In the genomic region with DNA sequence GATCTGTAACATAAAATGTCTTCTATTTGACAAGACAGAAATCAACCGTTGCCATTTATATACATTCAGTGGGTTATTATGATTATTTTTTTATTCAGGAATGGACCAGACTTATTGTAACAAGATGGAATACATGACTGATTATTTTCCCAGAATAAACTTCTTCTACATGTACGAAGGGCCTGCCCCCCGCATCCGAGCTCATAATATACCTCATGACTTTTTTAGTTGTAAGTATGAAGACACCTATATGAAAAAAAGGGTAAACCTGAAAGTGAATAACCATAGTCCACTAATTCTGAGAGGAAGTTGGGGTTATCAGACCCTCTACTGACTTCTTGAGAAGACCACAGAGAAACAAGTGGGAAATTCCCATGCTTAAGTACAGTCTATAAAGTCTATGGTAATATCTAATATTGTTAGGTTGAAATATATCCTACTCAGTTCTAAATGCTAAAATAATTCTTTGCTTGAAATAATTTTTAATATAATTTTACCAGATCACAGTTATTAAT, we compare ENCODE assay signal across 12 cellular contexts. TPM values are rescaled to one million over a fixed set of nuclear protein-coding genes. Genes with fewer than 3 reads are reported as not detected.
A peak's percentile ranks its signal among the peaks of the same experiment; 100 is the strongest.
DNase-seq lines count a peak whose midpoint lies in the region; ATAC-seq and TF ChIP-seq lines count a peak whose summit lies in the region.
"Had no signal": no experiment of that assay in that cellular context is flagged by ENCODE, and none has a peak within 500 bp of the region (broad histone marks: within the 10 kb centered on the region; RNA-seq: fewer than 3 reads in every experiment).

No MANE protein-coding gene starts in this region.

- BruUV-seq in mammary epithelial cell (replicated peaks; lab: Mats Ljungman, UMichigan) = no TSS peak

- in situ Hi-C loops in mammary epithelial cell (cut with MboI; ENCODE audit: low sequenced_read_pairs in 2 of 2) = no loop called here

- intact Hi-C loops in mammary epithelial cell (cut with micrococcal nuclease) = no loop called here

- H3K9me3 ChIP-seq in DOHH2 (ENCODE audit: control insufficient read depth, insufficient read depth, low read length) (no peaks in the 10 kb centered on the region), upper lobe of left lung (no peaks in the 10 kb centered on the region), mammary epithelial cell (replicated peaks; ENCODE audit: insufficient read depth, low read length) (no peaks in the 10 kb centered on the region)
- H3K9me3 ChIP-seq: BE2C had no signal

- H3K4me3 ChIP-seq in DOHH2 (ENCODE audit: low read length) = peak overlapping the region; percentile 43
- H3K4me3 ChIP-seq in upper lobe of left lung = no peak overlapping the region
- no peak overlapping the region for H3K4me3 ChIP-seq in mammary epithelial cell (replicated peaks in 1 of 3; ENCODE audit: insufficient read depth in 1 of 3, low read depth in 2 of 3, low read length in 3 of 3)

- CTCF ChIA-PET in mammary epithelial cell (lab: Charles Lee; ENCODE audit: low non-redundant PET) = interaction anchor here (0.7 kb wide), 1 partner anchor 1184 kb away, joined by 3 read pairs; no protein-coding TSS in a partner anchor

- H3K4me1 ChIP-seq in DOHH2 (ENCODE audit: control insufficient read depth, low read length) (peaks cover 97% of the 10 kb centered on the region), upper lobe of left lung (no peaks in the 10 kb centered on the region), mammary epithelial cell (ENCODE audit: insufficient read depth, low read length) (no peaks in the 10 kb centered on the region)
- H3K4me1 ChIP-seq: BE2C had no signal

- no peak for TF ChIP-seq EP300 in upper lobe of left lung (IDR thresholded peaks at IDR 0.05)

- H3K9me2 ChIP-seq in DOHH2 (replicated peaks; ENCODE audit: control insufficient read depth, low read length) = no peaks in the 10 kb centered on the region

- peak; percentile 59 for ATAC-seq in GM19023 (IDR thresholded peaks at IDR 0.05; ENCODE audit: unreplicated experiment)
- peak; percentile 72 for ATAC-seq in HG02642 (IDR thresholded peaks at IDR 0.05; ENCODE audit: poor library complexity, unreplicated experiment)
- peak; percentile 47 for ATAC-seq in HG03520 (IDR thresholded peaks at IDR 0.05; ENCODE audit: unreplicated experiment)
- no peak for ATAC-seq in upper lobe of left lung (ENCODE audit: low FRiP score in 2 of 2)

- TF ChIP-seq CTCF in DOHH2 (IDR thresholded peaks at IDR 0.05; ENCODE audit: low read depth, low read length, poor library complexity, severe bottlenecking) = no peak
- no peak for TF ChIP-seq CTCF in upper lobe of left lung (IDR thresholded peaks at IDR 0.05)
- no peak for TF ChIP-seq CTCF in mammary epithelial cell (conservative IDR thresholded peaks at IDR 0.05 in 1 of 2, IDR thresholded peaks at IDR 0.05 in 1 of 2; ENCODE audit: extremely low read depth in 1 of 2, insufficient read depth in 1 of 2, low read depth in 1 of 2, low read length in 2 of 2)

- H3K79me2 ChIP-seq in DOHH2 (ENCODE audit: control insufficient read depth, low read length) (peaks cover 3% of the 10 kb centered on the region), mammary epithelial cell (ENCODE audit: insufficient read depth, low read length) (no peaks in the 10 kb centered on the region)

- H3K9ac ChIP-seq in mammary epithelial cell (ENCODE audit: insufficient read depth, low read length) = no peak overlapping the region

- WGBS in upper lobe of left lung, 2 donors = 82 to 91% methylated on average over 4 of the region's 4 CpGs
- 89% methylated on average over 4 of the region's 4 CpGs for WGBS in mammary epithelial cell (ENCODE audit: low coverage, missing lambda C conversion rate)

- H3K27ac ChIP-seq in DOHH2 (ENCODE audit: low read depth, low read length) (peak overlapping the region; percentile 96), upper lobe of left lung (no peak overlapping the region), mammary epithelial cell (ENCODE audit: insufficient read depth, low read depth, low read length) (no peak overlapping the region)

- TF ChIP-seq POLR2A in upper lobe of left lung (IDR thresholded peaks at IDR 0.05) = no peak

- H3K36me3 ChIP-seq in DOHH2 (ENCODE audit: control insufficient read depth, low read length) (peaks cover 66% of the 10 kb centered on the region), upper lobe of left lung (no peaks in the 10 kb centered on the region), mammary epithelial cell (ENCODE audit: insufficient read depth, low read length) (no peaks in the 10 kb centered on the region)
- H3K36me3 ChIP-seq: BE2C had no signal

- DNase-seq in upper lobe of left lung = no peak
- DNase-seq in mammary epithelial cell = no peak
- DNase-seq in NCI-H446 treated with DMSO at 0.1 percent for 48 hours (lab: John Stamatoyannopoulos, UW) = no peak
- DNase-seq in central memory CD4-positive, alpha-beta T cell = no peak
- DNase-seq: amniotic stem cell, BE2C, NCI-H146 had no signal

- H3K27me3 ChIP-seq in DOHH2 (ENCODE audit: control insufficient read depth, low read length) (no peaks in the 10 kb centered on the region), upper lobe of left lung (no peaks in the 10 kb centered on the region), mammary epithelial cell (ENCODE audit: insufficient read depth, low read length) (no peaks in the 10 kb centered on the region)
- H3K27me3 ChIP-seq: BE2C had no signal

- peak overlapping the region; percentile 48 for H3K4me2 ChIP-seq in DOHH2 (ENCODE audit: low read length)
- H3K4me2 ChIP-seq in mammary epithelial cell (ENCODE audit: insufficient read depth, low read depth, low read length) = no peak overlapping the region

- H4K20me1 ChIP-seq in DOHH2 (ENCODE audit: control insufficient read depth, insufficient read depth, low read depth, low read length) (no peaks in the 10 kb centered on the region), mammary epithelial cell (ENCODE audit: insufficient read depth, low read length) (no peaks in the 10 kb centered on the region)

- peaks cover 70% of the 10 kb centered on the region for H3F3A ChIP-seq in DOHH2 (ENCODE audit: control insufficient read depth, insufficient read depth)

- dilution Hi-C loops in mammary epithelial cell (cut with HindIII; ENCODE audit: low sequenced_read_pairs) = no loop called here

- no peak overlapping the region for H2AFZ ChIP-seq in mammary epithelial cell (ENCODE audit: low read depth, low read length)

RNA-seq across cellular contexts. Expression of a gene that starts 15.9 kb away (rescaled TPM):
- total RNA-seq in upper lobe of left lung = 1 to 10 TPM in 1 of 6 donors, not detected in 5; 5.2 TPM
- not detected for total RNA-seq in mammary epithelial cell
- not detected for polyA plus RNA-seq in mammary epithelial cell
- not detected for polyA minus RNA-seq in mammary epithelial cell
- total RNA-seq: endothelial cell of umbilical vein had no signal
- polyA plus RNA-seq: endothelial cell of umbilical vein had no signal

RNA-seq across cellular contexts. Expression of a gene that starts 25.5 kb away (rescaled TPM):
- total RNA-seq in upper lobe of left lung (not detected), mammary epithelial cell (not detected)
- not detected for polyA plus RNA-seq in mammary epithelial cell
- not detected for polyA minus RNA-seq in mammary epithelial cell
- total RNA-seq: endothelial cell of umbilical vein had no signal
- polyA plus RNA-seq: endothelial cell of umbilical vein had no signal

RNA-seq across cellular contexts. Expression of a gene that starts 48.2 kb away (rescaled TPM):
- total RNA-seq in upper lobe of left lung = 1 to 10 TPM in 2 of 6 donors, under 1 TPM in 4; under 0.01 to 2.1 (median 0.39) TPM
- not detected for total RNA-seq in mammary epithelial cell
- polyA plus RNA-seq in mammary epithelial cell = not detected
- not detected for polyA minus RNA-seq in mammary epithelial cell
- total RNA-seq: endothelial cell of umbilical vein had no signal
- polyA plus RNA-seq: endothelial cell of umbilical vein had no signal

RNA-seq across cellular contexts. Expression of a gene that starts 57.3 kb away (rescaled TPM):
- total RNA-seq in upper lobe of left lung (10 to 100 TPM; 18.1 to 46.2 (median 23.9) TPM), mammary epithelial cell (10 to 100 TPM; 20.7 to 31.3 TPM)
- polyA plus RNA-seq in mammary epithelial cell = 11.1 TPM
- 22.5 TPM for polyA minus RNA-seq in mammary epithelial cell

Comparison
In these comparisons a context has a peak if more than half of its experiments do, and no peak if none do; other contexts are left out.
1. ATAC-seq: peak in GM19023 (single experiment), HG02642 (single experiment) and HG03520 (single experiment); none in upper lobe of left lung (0 of 2).